Comparison of ENCODE assay signal across 1 cellular context in the genomic region with DNA sequence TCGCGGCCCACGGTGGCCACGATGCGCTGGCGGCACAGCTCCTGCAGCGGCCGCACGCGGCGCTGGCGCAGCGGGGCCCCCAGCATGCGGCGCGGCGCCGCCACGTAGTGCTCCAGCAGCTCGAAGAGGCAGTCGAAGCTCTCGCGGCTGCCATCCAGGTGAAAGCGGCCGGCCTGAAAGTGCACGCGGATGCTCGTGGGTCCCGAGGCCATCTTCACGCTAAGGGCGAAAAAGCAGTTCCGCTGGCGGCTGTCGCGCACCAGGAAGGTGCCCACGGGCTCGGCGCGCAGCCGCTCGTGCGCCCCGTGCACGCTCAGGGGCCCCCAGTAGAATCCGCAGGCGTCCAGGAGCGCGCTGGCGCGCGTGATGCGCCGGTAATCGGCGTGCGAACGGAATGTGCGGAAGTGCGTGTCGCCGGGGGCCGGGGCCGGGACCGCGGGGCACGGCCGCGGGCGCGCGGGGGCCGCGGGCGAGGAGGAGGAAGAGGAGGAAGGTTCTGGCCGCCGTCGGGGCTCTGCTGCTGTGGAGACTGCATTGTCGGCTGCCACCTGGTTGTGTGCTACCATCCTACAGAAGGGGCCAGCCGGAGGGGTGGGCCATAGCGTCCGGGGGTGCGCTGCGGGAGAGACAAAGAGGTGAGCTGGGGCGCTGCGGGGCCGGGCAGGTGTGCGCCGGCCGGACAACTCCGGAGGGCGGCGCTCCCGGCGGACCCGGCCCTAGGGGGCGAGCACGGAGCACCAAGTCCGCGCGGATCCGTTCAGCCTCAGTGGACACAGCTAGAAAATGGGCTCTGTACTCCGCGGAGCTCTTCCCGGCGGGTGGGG.
TF ChIP-seq lines count a peak whose summit lies in the region.

No MANE protein-coding gene starts in this region.

TF ChIP-seq in Ishikawa, 13 proteins besides CTCF, POLR2A, EP300 and RAD21 (continued from another document):
- TF ChIP-seq FOXM1 (IDR thresholded peaks at IDR 0.05; ENCODE audit: borderline replicate concordance, low read depth), result no peak
- no peak for TF ChIP-seq CREB1 (IDR thresholded peaks at IDR 0.05; ENCODE audit: low read depth)
- TF ChIP-seq TAF1 (IDR thresholded peaks at IDR 0.05; ENCODE audit: low read depth), result no peak
- TF ChIP-seq ZBTB7A (IDR thresholded peaks at IDR 0.05; ENCODE audit: low read depth), result no peak
- no peak for TF ChIP-seq CEBPB (IDR thresholded peaks at IDR 0.05)
- TF ChIP-seq NFIC (IDR thresholded peaks at IDR 0.05), result no peak
TF ChIP-seq in Ishikawa: peak in this region for 0.
